ENCODE assay signal across 1 cellular context in the genomic region with DNA sequence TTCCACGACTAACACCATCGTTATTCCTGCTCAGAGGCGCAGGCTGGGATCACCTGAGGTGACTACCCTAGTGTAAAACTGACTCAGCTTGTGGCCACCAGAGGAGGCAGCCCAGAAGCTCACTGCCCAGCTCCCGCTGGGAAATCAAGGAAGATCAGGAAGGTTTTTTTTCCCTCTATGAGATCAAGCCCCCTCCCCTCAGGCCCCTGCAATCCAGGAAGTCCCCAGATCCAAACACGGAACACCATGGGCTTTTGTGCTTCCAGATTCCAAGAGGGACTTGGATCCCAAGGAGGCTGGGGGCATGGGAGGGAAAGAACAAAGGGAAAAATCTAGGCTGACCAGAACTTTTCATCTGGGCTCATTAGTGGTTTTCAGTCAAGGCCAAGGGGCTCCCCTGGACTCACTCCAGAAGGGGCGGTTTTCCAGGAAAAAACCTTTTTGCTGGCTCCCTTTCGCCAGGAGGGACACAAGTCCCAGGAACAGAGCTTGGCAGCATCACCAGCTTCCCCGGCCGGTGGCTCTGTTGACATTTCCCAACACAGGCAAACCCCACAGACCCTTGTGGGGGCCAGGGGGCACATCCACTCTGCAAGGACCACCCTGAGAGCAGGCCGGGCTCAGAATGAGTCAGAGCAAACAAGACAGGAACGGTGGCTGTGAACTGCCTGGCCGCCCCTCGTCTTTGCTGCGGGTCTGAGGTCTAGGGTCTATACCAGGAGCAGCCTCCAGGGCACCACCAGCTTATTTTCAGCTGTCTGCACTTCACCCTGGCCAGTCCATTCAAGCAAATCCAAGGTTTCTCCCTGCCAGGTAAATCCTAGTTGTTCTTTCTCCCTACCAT.
TF ChIP-seq lines count a peak whose summit lies in the region.

No MANE protein-coding gene starts in this region.

TF ChIP-seq in HepG2, 621 proteins besides CTCF, POLR2A, EP300 and RAD21 (continued from another document):
- TF ChIP-seq, protein P1, sequence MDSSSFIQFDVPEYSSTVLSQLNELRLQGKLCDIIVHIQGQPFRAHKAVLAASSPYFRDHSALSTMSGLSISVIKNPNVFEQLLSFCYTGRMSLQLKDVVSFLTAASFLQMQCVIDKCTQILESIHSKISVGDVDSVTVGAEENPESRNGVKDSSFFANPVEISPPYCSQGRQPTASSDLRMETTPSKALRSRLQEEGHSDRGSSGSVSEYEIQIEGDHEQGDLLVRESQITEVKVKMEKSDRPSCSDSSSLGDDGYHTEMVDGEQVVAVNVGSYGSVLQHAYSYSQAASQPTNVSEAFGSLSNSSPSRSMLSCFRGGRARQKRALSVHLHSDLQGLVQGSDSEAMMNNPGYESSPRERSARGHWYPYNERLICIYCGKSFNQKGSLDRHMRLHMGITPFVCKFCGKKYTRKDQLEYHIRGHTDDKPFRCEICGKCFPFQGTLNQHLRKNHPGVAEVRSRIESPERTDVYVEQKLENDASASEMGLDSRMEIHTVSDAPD (CRISPR knock-in tag; IDR thresholded peaks at IDR 0.05): peak; percentile 88
- TF ChIP-seq, protein P2, sequence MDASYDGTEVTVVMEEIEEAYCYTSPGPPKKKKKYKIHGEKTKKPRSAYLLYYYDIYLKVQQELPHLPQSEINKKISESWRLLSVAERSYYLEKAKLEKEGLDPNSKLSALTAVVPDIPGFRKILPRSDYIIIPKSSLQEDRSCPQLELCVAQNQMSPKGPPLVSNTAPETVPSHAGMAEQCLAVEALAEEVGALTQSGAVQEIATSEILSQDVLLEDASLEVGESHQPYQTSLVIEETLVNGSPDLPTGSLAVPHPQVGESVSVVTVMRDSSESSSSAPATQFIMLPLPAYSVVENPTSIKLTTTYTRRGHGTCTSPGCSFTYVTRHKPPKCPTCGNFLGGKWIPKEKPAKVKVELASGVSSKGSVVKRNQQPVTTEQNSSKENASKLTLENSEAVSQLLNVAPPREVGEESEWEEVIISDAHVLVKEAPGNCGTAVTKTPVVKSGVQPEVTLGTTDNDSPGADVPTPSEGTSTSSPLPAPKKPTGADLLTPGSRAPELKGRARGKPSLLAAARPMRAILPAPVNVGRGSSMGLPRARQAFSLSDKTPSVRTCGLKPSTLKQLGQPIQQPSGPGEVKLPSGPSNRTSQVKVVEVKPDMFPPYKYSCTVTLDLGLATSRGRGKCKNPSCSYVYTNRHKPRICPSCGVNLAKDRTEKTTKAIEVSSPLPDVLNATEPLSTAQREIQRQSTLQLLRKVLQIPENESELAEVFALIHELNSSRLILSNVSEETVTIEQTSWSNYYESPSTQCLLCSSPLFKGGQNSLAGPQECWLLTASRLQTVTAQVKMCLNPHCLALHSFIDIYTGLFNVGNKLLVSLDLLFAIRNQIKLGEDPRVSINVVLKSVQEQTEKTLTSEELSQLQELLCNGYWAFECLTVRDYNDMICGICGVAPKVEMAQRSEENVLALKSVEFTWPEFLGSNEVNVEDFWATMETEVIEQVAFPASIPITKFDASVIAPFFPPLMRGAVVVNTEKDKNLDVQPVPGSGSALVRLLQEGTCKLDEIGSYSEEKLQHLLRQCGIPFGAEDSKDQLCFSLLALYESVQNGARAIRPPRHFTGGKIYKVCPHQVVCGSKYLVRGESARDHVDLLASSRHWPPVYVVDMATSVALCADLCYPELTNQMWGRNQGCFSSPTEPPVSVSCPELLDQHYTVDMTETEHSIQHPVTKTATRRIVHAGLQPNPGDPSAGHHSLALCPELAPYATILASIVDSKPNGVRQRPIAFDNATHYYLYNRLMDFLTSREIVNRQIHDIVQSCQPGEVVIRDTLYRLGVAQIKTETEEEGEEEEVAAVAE (CRISPR knock-in tag; IDR thresholded peaks at IDR 0.05; ENCODE audit: borderline replicate concordance): 0 out of 2 replicates have a peak, but pooled peaks have one; percentile 23
- peak; percentile 81 for TF ChIP-seq TBX2 (CRISPR knock-in tag; IDR thresholded peaks at IDR 0.05; ENCODE audit: borderline replicate concordance)
- peak; percentile 88 for TF ChIP-seq PHF21A (CRISPR knock-in tag; IDR thresholded peaks at IDR 0.05)
- TF ChIP-seq YEATS2 (CRISPR knock-in tag; IDR thresholded peaks at IDR 0.05; ENCODE audit: borderline replicate concordance): peak; percentile 26; the same call in 1 of the 2 replicates
- TF ChIP-seq HIC2 (CRISPR knock-in tag; IDR thresholded peaks at IDR 0.05; ENCODE audit: low read depth): peak; percentile 94
- TF ChIP-seq EED (CRISPR knock-in tag; IDR thresholded peaks at IDR 0.05): no peak
- TF ChIP-seq, protein P3, sequence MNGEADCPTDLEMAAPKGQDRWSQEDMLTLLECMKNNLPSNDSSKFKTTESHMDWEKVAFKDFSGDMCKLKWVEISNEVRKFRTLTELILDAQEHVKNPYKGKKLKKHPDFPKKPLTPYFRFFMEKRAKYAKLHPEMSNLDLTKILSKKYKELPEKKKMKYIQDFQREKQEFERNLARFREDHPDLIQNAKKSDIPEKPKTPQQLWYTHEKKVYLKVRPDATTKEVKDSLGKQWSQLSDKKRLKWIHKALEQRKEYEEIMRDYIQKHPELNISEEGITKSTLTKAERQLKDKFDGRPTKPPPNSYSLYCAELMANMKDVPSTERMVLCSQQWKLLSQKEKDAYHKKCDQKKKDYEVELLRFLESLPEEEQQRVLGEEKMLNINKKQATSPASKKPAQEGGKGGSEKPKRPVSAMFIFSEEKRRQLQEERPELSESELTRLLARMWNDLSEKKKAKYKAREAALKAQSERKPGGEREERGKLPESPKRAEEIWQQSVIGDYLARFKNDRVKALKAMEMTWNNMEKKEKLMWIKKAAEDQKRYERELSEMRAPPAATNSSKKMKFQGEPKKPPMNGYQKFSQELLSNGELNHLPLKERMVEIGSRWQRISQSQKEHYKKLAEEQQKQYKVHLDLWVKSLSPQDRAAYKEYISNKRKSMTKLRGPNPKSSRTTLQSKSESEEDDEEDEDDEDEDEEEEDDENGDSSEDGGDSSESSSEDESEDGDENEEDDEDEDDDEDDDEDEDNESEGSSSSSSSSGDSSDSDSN (CRISPR knock-in tag; IDR thresholded peaks at IDR 0.05): peak; percentile 44; the same call in 1 of the 2 replicates
- TF ChIP-seq FOXA3 (CRISPR knock-in tag; IDR thresholded peaks at IDR 0.05): peak; percentile 96
- peak; percentile 92 for TF ChIP-seq DPF2 (CRISPR knock-in tag; IDR thresholded peaks at IDR 0.05; ENCODE audit: borderline replicate concordance, low read depth)
- peak; percentile 79; the same call in 1 of the 2 replicates for TF ChIP-seq SOX5 (CRISPR knock-in tag; IDR thresholded peaks at IDR 0.05; ENCODE audit: borderline replicate concordance)
- peak; percentile 66 for TF ChIP-seq XRCC5 (optimal IDR thresholded peaks at IDR 0.05; ENCODE audit: low read length)
- TF ChIP-seq ZNF614 (CRISPR knock-in tag; IDR thresholded peaks at IDR 0.05; ENCODE audit: borderline replicate concordance): peak; percentile 16; the same call in 1 of the 2 replicates
- 0 out of 2 replicates have a peak, but pooled peaks have one; percentile 1 for TF ChIP-seq KLF15 (CRISPR knock-in tag; IDR thresholded peaks at IDR 0.05; ENCODE audit: borderline replicate concordance)
- peak; percentile 91 for TF ChIP-seq SALL1 (CRISPR knock-in tag; IDR thresholded peaks at IDR 0.05)
- peak; percentile 92 for TF ChIP-seq RARA (CRISPR knock-in tag; IDR thresholded peaks at IDR 0.05)
